ENCODE assay signal across 2 cellular contexts in genomic region chr2:86081724-86082123, GRCh38.
A peak's percentile ranks its signal among the peaks of the same experiment; 100 is the strongest.
TF ChIP-seq lines count a peak whose summit lies in the region.

No MANE protein-coding gene starts in this region.

TF ChIP-seq in HepG2, 621 proteins besides CTCF, POLR2A, EP300 and RAD21:
- TF ChIP-seq LCORL (IDR thresholded peaks at IDR 0.05) (no peak), LCORL (CRISPR knock-in tag; IDR thresholded peaks at IDR 0.05) (no peak), RBM22 (optimal IDR thresholded peaks at IDR 0.05; ENCODE audit: low read length) (peak; percentile 29)
TF ChIP-seq in HepG2: peak in this region for 1.

TF ChIP-seq in WTC11, 78 proteins besides CTCF, POLR2A, EP300 and RAD21:
- TF ChIP-seq ZNF416 (CRISPR knock-in tag; IDR thresholded peaks at IDR 0.05) (no peak), NR2C2 (CRISPR knock-in tag; IDR thresholded peaks at IDR 0.05) (no peak), SP1 (CRISPR knock-in tag; conservative IDR thresholded peaks at IDR 0.05) (no peak), SMAD3 (CRISPR knock-in tag; IDR thresholded peaks at IDR 0.05; ENCODE audit: borderline replicate concordance) (no peak), MYBL2 (CRISPR knock-in tag; IDR thresholded peaks at IDR 0.05) (no peak), FOXP4 (CRISPR knock-in tag; IDR thresholded peaks at IDR 0.05) (no peak), IRF2 (CRISPR knock-in tag; IDR thresholded peaks at IDR 0.05; ENCODE audit: borderline replicate concordance, low read depth) (no peak), GTF2I (CRISPR knock-in tag; conservative IDR thresholded peaks at IDR 0.05) (no peak), ZNF396 (CRISPR knock-in tag; IDR thresholded peaks at IDR 0.05; ENCODE audit: borderline replicate concordance) (no peak), FOXK1 (CRISPR knock-in tag; IDR thresholded peaks at IDR 0.05) (no peak), ZNF219 (CRISPR knock-in tag; IDR thresholded peaks at IDR 0.05; ENCODE audit: borderline replicate concordance) (no peak), ETV6 (CRISPR knock-in tag; IDR thresholded peaks at IDR 0.05) (no peak), ZMAT4 (CRISPR knock-in tag; IDR thresholded peaks at IDR 0.05) (no peak), NFATC4 (CRISPR knock-in tag; IDR thresholded peaks at IDR 0.05) (no peak), SMAD4 (CRISPR knock-in tag; IDR thresholded peaks at IDR 0.05) (no peak), ZNF317 (CRISPR knock-in tag; IDR thresholded peaks at IDR 0.05; ENCODE audit: borderline replicate concordance, low read depth) (no peak)
- TF ChIP-seq, protein P1, sequence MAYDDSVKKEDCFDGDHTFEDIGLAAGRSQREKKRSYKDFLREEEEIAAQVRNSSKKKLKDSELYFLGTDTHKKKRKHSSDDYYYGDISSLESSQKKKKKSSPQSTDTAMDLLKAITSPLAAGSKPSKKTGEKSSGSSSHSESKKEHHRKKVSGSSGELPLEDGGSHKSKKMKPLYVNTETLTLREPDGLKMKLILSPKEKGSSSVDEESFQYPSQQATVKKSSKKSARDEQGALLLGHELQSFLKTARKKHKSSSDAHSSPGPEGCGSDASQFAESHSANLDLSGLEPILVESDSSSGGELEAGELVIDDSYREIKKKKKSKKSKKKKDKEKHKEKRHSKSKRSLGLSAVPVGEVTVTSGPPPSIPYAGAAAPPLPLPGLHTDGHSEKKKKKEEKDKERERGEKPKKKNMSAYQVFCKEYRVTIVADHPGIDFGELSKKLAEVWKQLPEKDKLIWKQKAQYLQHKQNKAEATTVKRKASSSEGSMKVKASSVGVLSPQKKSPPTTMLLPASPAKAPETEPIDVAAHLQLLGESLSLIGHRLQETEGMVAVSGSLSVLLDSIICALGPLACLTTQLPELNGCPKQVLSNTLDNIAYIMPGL (CRISPR knock-in tag; IDR thresholded peaks at IDR 0.05), result no peak
- TF ChIP-seq, protein P2, sequence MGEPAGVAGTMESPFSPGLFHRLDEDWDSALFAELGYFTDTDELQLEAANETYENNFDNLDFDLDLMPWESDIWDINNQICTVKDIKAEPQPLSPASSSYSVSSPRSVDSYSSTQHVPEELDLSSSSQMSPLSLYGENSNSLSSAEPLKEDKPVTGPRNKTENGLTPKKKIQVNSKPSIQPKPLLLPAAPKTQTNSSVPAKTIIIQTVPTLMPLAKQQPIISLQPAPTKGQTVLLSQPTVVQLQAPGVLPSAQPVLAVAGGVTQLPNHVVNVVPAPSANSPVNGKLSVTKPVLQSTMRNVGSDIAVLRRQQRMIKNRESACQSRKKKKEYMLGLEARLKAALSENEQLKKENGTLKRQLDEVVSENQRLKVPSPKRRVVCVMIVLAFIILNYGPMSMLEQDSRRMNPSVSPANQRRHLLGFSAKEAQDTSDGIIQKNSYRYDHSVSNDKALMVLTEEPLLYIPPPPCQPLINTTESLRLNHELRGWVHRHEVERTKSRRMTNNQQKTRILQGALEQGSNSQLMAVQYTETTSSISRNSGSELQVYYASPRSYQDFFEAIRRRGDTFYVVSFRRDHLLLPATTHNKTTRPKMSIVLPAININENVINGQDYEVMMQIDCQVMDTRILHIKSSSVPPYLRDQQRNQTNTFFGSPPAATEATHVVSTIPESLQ (CRISPR knock-in tag; IDR thresholded peaks at IDR 0.05), result no peak
- TF ChIP-seq, protein P3, sequence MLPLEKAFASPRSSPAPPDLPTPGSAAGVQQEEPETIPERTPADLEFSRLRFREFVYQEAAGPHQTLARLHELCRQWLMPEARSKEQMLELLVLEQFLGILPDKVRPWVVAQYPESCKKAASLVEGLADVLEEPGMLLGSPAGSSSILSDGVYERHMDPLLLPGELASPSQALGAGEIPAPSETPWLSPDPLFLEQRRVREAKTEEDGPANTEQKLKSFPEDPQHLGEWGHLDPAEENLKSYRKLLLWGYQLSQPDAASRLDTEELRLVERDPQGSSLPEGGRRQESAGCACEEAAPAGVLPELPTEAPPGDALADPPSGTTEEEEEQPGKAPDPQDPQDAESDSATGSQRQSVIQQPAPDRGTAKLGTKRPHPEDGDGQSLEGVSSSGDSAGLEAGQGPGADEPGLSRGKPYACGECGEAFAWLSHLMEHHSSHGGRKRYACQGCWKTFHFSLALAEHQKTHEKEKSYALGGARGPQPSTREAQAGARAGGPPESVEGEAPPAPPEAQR (CRISPR knock-in tag; IDR thresholded peaks at IDR 0.05), result no peak
- TF ChIP-seq, protein P4, sequence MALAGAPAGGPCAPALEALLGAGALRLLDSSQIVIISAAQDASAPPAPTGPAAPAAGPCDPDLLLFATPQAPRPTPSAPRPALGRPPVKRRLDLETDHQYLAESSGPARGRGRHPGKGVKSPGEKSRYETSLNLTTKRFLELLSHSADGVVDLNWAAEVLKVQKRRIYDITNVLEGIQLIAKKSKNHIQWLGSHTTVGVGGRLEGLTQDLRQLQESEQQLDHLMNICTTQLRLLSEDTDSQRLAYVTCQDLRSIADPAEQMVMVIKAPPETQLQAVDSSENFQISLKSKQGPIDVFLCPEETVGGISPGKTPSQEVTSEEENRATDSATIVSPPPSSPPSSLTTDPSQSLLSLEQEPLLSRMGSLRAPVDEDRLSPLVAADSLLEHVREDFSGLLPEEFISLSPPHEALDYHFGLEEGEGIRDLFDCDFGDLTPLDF (CRISPR knock-in tag; IDR thresholded peaks at IDR 0.05), result no peak
